In the genomic region with DNA sequence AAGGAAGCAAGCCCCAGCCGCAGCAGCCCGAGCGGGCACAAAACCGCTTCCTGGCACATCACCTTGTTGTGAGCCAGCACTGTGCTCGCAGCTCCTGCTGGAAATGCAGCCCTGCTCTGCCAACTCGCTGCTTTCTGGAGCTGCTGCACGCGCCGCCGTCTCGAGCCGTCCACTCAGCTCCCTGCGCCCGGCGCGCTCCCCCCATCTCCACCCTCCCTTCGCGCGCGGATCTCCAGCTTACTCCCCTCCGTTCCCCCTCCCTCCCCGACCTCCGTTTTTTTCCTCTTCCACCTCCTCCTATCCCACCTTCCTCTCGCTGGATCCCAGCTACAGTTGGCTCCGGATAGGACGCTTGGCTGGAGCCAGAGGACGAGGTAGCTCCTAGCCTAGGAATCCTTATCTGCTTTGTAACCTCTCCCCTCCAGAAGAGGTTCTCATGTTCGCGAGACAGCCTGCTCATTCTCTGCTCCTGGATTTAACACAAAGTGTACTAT, we compare ENCODE assay signal across 8 cellular contexts. TPM values are rescaled to one million over a fixed set of nuclear protein-coding genes. Genes with fewer than 3 reads are reported as not detected.
DNase-seq lines count a peak whose midpoint lies in the region; ATAC-seq, FAIRE-seq and TF ChIP-seq lines count a peak whose summit lies in the region.

SPOCK3 (minus strand) TSS at position 107 of the 494 bp plus-strand sequence.

- no peak for TF ChIP-seq CTCF in BE2C (IDR thresholded peaks at IDR 0.05; ENCODE audit: low read depth, low read length)
- TF ChIP-seq CTCF in GM12878 (IDR thresholded peaks at IDR 0.05 in 2 of 3, conservative IDR thresholded peaks at IDR 0.05 in 1 of 3; ENCODE audit: control insufficient read depth in 2 of 3, extremely low read depth in 1 of 3, insufficient read depth in 1 of 3, low read depth in 3 of 3, low read length in 3 of 3): no peak

- H3K27me3 ChIP-seq in BE2C (no peaks in the 10 kb centered on the region), GM12878 (replicated peaks in 1 of 2; ENCODE audit: control insufficient read depth in 2 of 2, insufficient read depth in 2 of 2, low read length in 1 of 2) (peaks cover 4 to 10% of the 10 kb centered on the region in 2 experiments)

- ATAC-seq in GM19438 (IDR thresholded peaks at IDR 0.05; ENCODE audit: low read depth, unreplicated experiment): peak; percentile 34
- peak; percentile 78 for ATAC-seq in GM12878
- ATAC-seq in HG03280 (IDR thresholded peaks at IDR 0.05; ENCODE audit: unreplicated experiment): no peak

- WGBS in GM12878 (ENCODE audit: insufficient coverage, insufficient replicate concordance, low lambda C conversion rate, missing lambda C conversion rate): 0% methylated on average over 22 of the region's 29 CpGs

- in situ Hi-C loops in GM12878 (cut with MboI): no loop called here

- H3K36me3 ChIP-seq in BE2C (no peaks in the 10 kb centered on the region), GM12878 (ENCODE audit: control insufficient read depth in 2 of 2, insufficient read depth in 2 of 2, low read length in 1 of 2) (no peaks in the 10 kb centered on the region)

- H3K4me3 ChIP-seq in BE2C (ENCODE audit: low read depth, low read length) (peak within 1 kb of the TSS; percentile 91), GM12878 (no peak within 1 kb of the TSS; the same call in 1 of the 2 replicates), iPS-11a (ENCODE audit: low read depth, low read length) (peak within 1 kb of the TSS; percentile 66)

- SMC1A ChIA-PET in GM12878 (lab: Charles Lee; ENCODE audit: uncharacterized antibody, unreplicated experiment): interaction anchor here (0.6 to 1.8 kb wide), 6 partner anchors 54 to 396 kb away, joined by 3 read pairs; no protein-coding TSS in a partner anchor

- no peak within 1 kb of the TSS for H3K9ac ChIP-seq in GM12878 (ENCODE audit: control insufficient read depth, insufficient read depth, low read length)

- DNase-seq in BE2C (peak; percentile 83), NCI-H2081 (lab: John Stamatoyannopoulos, UW) (peak; percentile 37 to 67), GM12878 (ENCODE audit: low read depth, low spot score) (no peak), retina (peak; percentile 86)
- no peak for DNase-seq in stimulated activated CD4-positive, alpha-beta T cell treated with anti-CD3 and anti-CD28 coated beads, Interleukin-4, amount 100 ng/mL, for 4 hours

- H4K20me1 ChIP-seq in GM12878 (ENCODE audit: control insufficient read depth, insufficient read depth): no peaks in the 10 kb centered on the region

- no peak for TF ChIP-seq POLR2A in GM12878 (IDR thresholded peaks at IDR 0.05; ENCODE audit: low read depth, low read length)

- BruUV-seq in GM12878 (replicated peaks; lab: Mats Ljungman, UMichigan): no TSS peak

- H3K9me3 ChIP-seq in BE2C (no peaks in the 10 kb centered on the region), GM12878 (replicated peaks; ENCODE audit: control insufficient read depth, insufficient read depth, low read length) (no peaks in the 10 kb centered on the region; the same call in 2 of the 3 replicates)

- TF ChIP-seq EP300 in GM12878 (IDR thresholded peaks at IDR 0.05; ENCODE audit: borderline replicate concordance in 1 of 2, control insufficient read depth in 1 of 2, low read depth in 2 of 2, low read length in 2 of 2): no peak

- no peak within 1 kb of the TSS; the same call in 1 of the 2 replicates for H2AFZ ChIP-seq in GM12878 (ENCODE audit: control insufficient read depth, low read depth, low read length)

- H3K4me2 ChIP-seq in GM12878 (ENCODE audit: control insufficient read depth, insufficient read depth): peak within 1 kb of the TSS; percentile 67

- H3K27ac ChIP-seq in GM12878 (ENCODE audit: control insufficient read depth, insufficient read depth): no peak within 1 kb of the TSS

- RAD21 ChIA-PET in GM12878 (lab: Charles Lee; ENCODE audit: unreplicated experiment): interaction anchor here (1.5 kb wide), 1 partner anchor 211 kb away, joined by 3 read pairs; no protein-coding TSS in a partner anchor

- H3K4me1 ChIP-seq in BE2C (no peaks in the 10 kb centered on the region), GM12878 (ENCODE audit: control insufficient read depth, insufficient read depth, low read length) (no peaks in the 10 kb centered on the region)

- TF ChIP-seq RAD21 in GM12878 (IDR thresholded peaks at IDR 0.05; ENCODE audit: insufficient read depth, low read depth, low read length): no peak

- H3K79me2 ChIP-seq in GM12878 (ENCODE audit: control insufficient read depth, insufficient read depth, low read length): no peaks in the 10 kb centered on the region

- intact Hi-C loops in GM12878 (cut with micrococcal nuclease; ENCODE audit: unreplicated experiment): loop anchor here (5.0 kb wide), 1 partner anchor 212 kb away; no protein-coding TSS in a partner anchor

- FAIRE-seq in GM12878 (lab: Jason Lieb, UNC): no peak

- POLR2A ChIA-PET in GM12878 (lab: Charles Lee): no interaction called here

- CTCF ChIA-PET in GM12878 (lab: Yijun Ruan, JAX): no interaction called here

TF ChIP-seq in GM12878, 131 proteins besides CTCF, POLR2A, EP300 and RAD21:
- TF ChIP-seq FOXK2 (IDR thresholded peaks at IDR 0.05): no peak
- peak; percentile 11 for TF ChIP-seq SUZ12 (IDR thresholded peaks at IDR 0.05; ENCODE audit: unreplicated experiment)
- TF ChIP-seq, protein P1, sequence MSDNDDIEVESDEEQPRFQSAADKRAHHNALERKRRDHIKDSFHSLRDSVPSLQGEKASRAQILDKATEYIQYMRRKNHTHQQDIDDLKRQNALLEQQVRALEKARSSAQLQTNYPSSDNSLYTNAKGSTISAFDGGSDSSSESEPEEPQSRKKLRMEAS (IDR thresholded peaks at IDR 0.05; ENCODE audit: low read depth, low read length): no peak
- TF ChIP-seq IRF4 (IDR thresholded peaks at IDR 0.05; ENCODE audit: low read depth, low read length): no peak

RNA-seq across cellular contexts. Expression of gene SPOCK3, which starts in this region (rescaled TPM):
- 45.9 TPM for polyA plus RNA-seq in BE2C (2012; ENCODE audit: insufficient read depth, insufficient read length, low read depth)
- 0.49 and 0.71 TPM in 2 replicates for total RNA-seq in GM12878 (2013; cell fraction: nucleolus; rRNA removed)
- total RNA-seq in GM12878 (2014; rRNA removed) (not detected in 2 replicates), GM12878 (2014; rRNA removed; fragmentation: Illumina TruSeq; extraction: Trizol) (not detected in 2 replicates), GM12878 (2021) (not detected in 2 replicates)
- not detected for polyA plus RNA-seq in GM12878 (2011; ENCODE audit: low read depth)
- polyA plus RNA-seq in GM12878 (2011; rRNA removed) (0.20 and 0.39 TPM in 2 replicates), GM12878 (2014; fragmentation: Illumina TruSeq; extraction: Trizol) (0.09 TPM in 1 of 2 replicates, not detected in the other), GM12878 (2014; fragmentation: Nextera tagmentation; extraction: Ambion mirVana) (under 1 TPM; 0.09 to 0.16 TPM), GM12878 (2014; rRNA removed) (0.06 TPM in 1 of 2 replicates, not detected in the other), GM12878 (2016; fragmentation: Nextera tagmentation; extraction: Ambion mirVana) (not detected)
- polyA plus RNA-seq in GM12878 (2011; cell fraction: cytosol; rRNA removed): 0.07 and 0.33 TPM in 2 replicates
- 0.21 and 0.53 TPM in 2 replicates for polyA plus RNA-seq in GM12878 (2011; cell fraction: nucleus; rRNA removed)
- polyA plus RNA-seq in GM12878 (2012): not detected in 2 replicates
- 0.46 and 0.73 TPM in 2 replicates for polyA minus RNA-seq in GM12878 (2011; rRNA and poly(A)+ RNA removed)
- polyA minus RNA-seq in GM12878 (2011; cell fraction: cytosol; rRNA and poly(A)+ RNA removed): not detected in 2 replicates
- 0.73 and 2.1 TPM in 2 replicates for polyA minus RNA-seq in GM12878 (2011; cell fraction: nucleus; rRNA and poly(A)+ RNA removed)

Comparison
In these comparisons a context has a peak if more than half of its experiments do, and no peak if none do; other contexts are left out.
1. DNase-seq: peak in BE2C (single experiment), NCI-H2081 (2 of 2) and retina (single experiment); none in GM12878 (single experiment) and stimulated activated CD4-positive, alpha-beta T cell treated with anti-CD3 and anti-CD28 coated beads, Interleukin-4, amount 100 ng/mL, for 4 hours (0 of 2).